19 cellular contexts compared by ENCODE assay signal in the genomic region with DNA sequence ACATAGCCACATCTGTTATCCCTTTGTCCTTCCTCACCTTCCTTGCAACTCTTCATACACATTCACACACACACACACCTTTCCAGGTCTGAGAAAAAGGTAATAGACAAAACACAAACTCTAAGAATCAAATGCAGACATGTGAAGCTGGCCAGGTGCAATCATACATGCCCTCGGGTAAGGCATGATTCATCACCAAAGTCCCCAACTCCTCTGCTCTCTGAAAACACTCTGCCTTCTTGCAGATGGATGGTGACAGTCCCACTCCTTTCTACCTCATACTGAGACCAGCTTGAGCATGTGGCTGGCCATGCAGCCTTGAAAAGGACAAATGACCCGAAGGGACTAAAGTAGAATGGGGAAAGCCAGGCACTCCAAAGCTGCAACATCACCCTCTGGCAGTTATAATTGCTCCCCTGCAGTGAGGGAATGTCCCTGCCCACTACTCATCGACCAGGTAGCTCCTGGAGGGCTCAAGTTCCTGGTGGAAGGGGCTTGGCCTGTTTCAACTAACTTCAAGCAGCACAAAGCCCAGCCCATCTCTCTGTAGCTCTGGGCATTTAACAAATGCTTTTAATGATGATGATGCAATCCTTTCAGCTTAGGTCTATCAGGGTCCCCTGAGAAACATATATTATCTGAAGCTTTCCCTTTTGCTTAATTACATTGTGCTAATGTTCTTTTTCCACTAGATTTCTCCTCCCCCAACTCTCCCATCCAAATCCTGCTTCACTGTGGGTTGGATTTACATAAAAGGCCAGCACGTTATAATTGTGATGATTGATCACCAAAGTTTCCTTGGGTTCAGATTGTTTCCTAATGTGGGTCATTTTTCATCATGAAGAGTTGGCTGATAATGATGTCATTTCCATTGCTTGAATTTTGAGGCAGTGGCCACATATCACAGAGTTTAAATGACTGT.
DNase-seq lines count a peak whose midpoint lies in the region; ATAC-seq, FAIRE-seq and TF ChIP-seq lines count a peak whose summit lies in the region.
"Had no signal": no experiment of that assay in that cellular context is flagged by ENCODE, and none has a peak within 500 bp of the region (broad histone marks: within the 10 kb centered on the region; RNA-seq: fewer than 3 reads in every experiment).

No MANE protein-coding gene starts in this region.

- H4K5ac ChIP-seq in mesendoderm (ENCODE audit: low read length), result no peak overlapping the region

- intact Hi-C loops in body of pancreas (cut with DNase I), result no loop called here

- H3K27ac ChIP-seq in body of pancreas (peak overlapping the region in 3 of 4 donors; percentile 18 to 62 (median 29)), mesendoderm (ENCODE audit: low read depth, low read length) (no peak overlapping the region)
- H3K27ac ChIP-seq: tibial nerve had no signal

- H2BK5ac ChIP-seq in mesendoderm (ENCODE audit: low read length), result no peak overlapping the region

- H2BK120ac ChIP-seq in mesendoderm (ENCODE audit: low read depth, low read length), result no peak overlapping the region

- no peak for TF ChIP-seq CTCF in BE2C (IDR thresholded peaks at IDR 0.05; ENCODE audit: low read depth, low read length)
- TF ChIP-seq CTCF in body of pancreas (IDR thresholded peaks at IDR 0.05), result no peak

- no peak overlapping the region for H3K18ac ChIP-seq in mesendoderm (ENCODE audit: low read length)

- H3K4me1 ChIP-seq in BE2C (peaks cover 46% of the 10 kb centered on the region), body of pancreas (peaks cover 14% of the 10 kb centered on the region), mesendoderm (ENCODE audit: control insufficient read depth, low read depth, low read length) (no peaks in the 10 kb centered on the region)

- no peaks in the 10 kb centered on the region for H3K27me3 ChIP-seq in BE2C
- no peaks in the 10 kb centered on the region for H3K27me3 ChIP-seq in body of pancreas
- H3K27me3 ChIP-seq in mesendoderm (ENCODE audit: insufficient read depth, low read length, poor library complexity), result no peaks in the 10 kb centered on the region
- H3K27me3 ChIP-seq: tibial nerve had no signal

- DNase-seq in BE2C, result peak; percentile 73
- peak; percentile 11 to 37 (median 22) for DNase-seq in body of pancreas
- DNase-seq in mesendoderm, result peak; percentile 88
- no peak for DNase-seq in stimulated activated CD4-positive, alpha-beta T cell treated with anti-CD3 and anti-CD28 coated beads, Interleukin-15, amount 100 ng/mL, for 24 hours
- DNase-seq in DMS79 (lab: John Stamatoyannopoulos, UW), result no peak
- DNase-seq in GM12892 (ENCODE audit: insufficient read length), result no peak
- DNase-seq in mesenteric fat pad (ENCODE audit: low spot score), result no peak
- DNase-seq: activated CD8-positive, alpha-beta T cell treated with anti-CD3 and anti-CD28 coated beads, Interleukin-2, amount 10 ng/mL, durations not matched to agents 7 days and 5 days; activated naive CD8-positive, alpha-beta T cell treated with anti-CD3 and anti-CD28 coated beads, Interleukin-2, amount 50 U/mL, for 24 hours; CD4-positive, CD25-positive, alpha-beta regulatory T cell; Karpas-422; NCI-H1436 treated with DMSO at 0.1 percent for 48 hours; NCI-H446; OCI-M1; SK-N-SH; stimulated activated CD4-positive, alpha-beta T cell treated with anti-CD3 and anti-CD28 coated beads, Interleukin-4, amount 100 ng/mL, for 24 hours had no signal

- H3K9me3 ChIP-seq in BE2C (no peaks in the 10 kb centered on the region), body of pancreas (no peaks in the 10 kb centered on the region)
- H3K9me3 ChIP-seq: SK-N-SH, tibial nerve had no signal

- 14 to 15% methylated on average over 4 of the region's 4 CpGs for WGBS in body of pancreas, 2 donors
- no CpG with 5 or more reads among the region's 4 CpGs for WGBS in mesendoderm (ENCODE audit: extremely low coverage, insufficient coverage, low lambda C conversion rate)

- H3K4ac ChIP-seq in mesendoderm (ENCODE audit: low read depth, low read length), result no peak overlapping the region

- no peak overlapping the region for H2AK5ac ChIP-seq in mesendoderm (ENCODE audit: low read length)

- H3K4me3 ChIP-seq in BE2C (ENCODE audit: low read depth, low read length), result no peak overlapping the region
- no peak overlapping the region for H3K4me3 ChIP-seq in body of pancreas
- H3K4me3 ChIP-seq in mesendoderm (ENCODE audit: low read length), result no peak overlapping the region
- H3K4me3 ChIP-seq: tibial nerve had no signal

- no peak for TF ChIP-seq EP300 in Ishikawa (IDR thresholded peaks at IDR 0.05; ENCODE audit: borderline replicate concordance)

- H3K4me2 ChIP-seq in mesendoderm (ENCODE audit: low read length), result no peak overlapping the region
- H3K4me2 ChIP-seq: SK-N-SH had no signal

- H3K23ac ChIP-seq in mesendoderm (ENCODE audit: low read length), result no peak overlapping the region

- ATAC-seq in body of pancreas, result peak; percentile 70
- ATAC-seq: activated CD8-positive, alpha-beta T cell treated with anti-CD3 and anti-CD28 coated beads, Interleukin-2, amount 10 ng/mL, durations not matched to agents 7 days and 5 days; activated naive CD8-positive, alpha-beta T cell treated with anti-CD3 and anti-CD28 coated beads, Interleukin-2, amount 50 U/mL, for 24 hours had no signal

- H3K56ac ChIP-seq in mesendoderm (ENCODE audit: low read length), result no peak overlapping the region

- no peak for FAIRE-seq in GM12892 (lab: Jason Lieb, UNC)
- FAIRE-seq: islet of Langerhans had no signal

- H3K36me3 ChIP-seq in BE2C (no peaks in the 10 kb centered on the region), body of pancreas (replicated peaks in 1 of 2; ENCODE audit: insufficient read depth in 1 of 2, low read depth in 2 of 2) (no peaks in the 10 kb centered on the region), mesendoderm (ENCODE audit: control insufficient read depth, insufficient read depth, low read length) (no peaks in the 10 kb centered on the region)
- H3K36me3 ChIP-seq: tibial nerve had no signal

- TF ChIP-seq POLR2A in body of pancreas (IDR thresholded peaks at IDR 0.05) (peak in 2 of 3 donors; percentile 8 to 32), GM12892 (IDR thresholded peaks at IDR 0.05; ENCODE audit: low read depth, low read length) (no peak)

- no peak overlapping the region for H4K8ac ChIP-seq in mesendoderm (ENCODE audit: low read depth, low read length)

- H3K9ac ChIP-seq in mesendoderm (ENCODE audit: low read length), result no peak overlapping the region
- H3K9ac ChIP-seq: SK-N-SH had no signal

- H3K79me1 ChIP-seq in mesendoderm (ENCODE audit: low read length), result no peaks in the 10 kb centered on the region

- H3K79me2 ChIP-seq in mesendoderm (ENCODE audit: control insufficient read depth, insufficient read depth, low read length), result no peaks in the 10 kb centered on the region

- H2BK15ac ChIP-seq in mesendoderm (replicated peaks; ENCODE audit: low read depth), result no peak overlapping the region

- no peak for TF ChIP-seq RAD21 in Ishikawa (IDR thresholded peaks at IDR 0.05; ENCODE audit: low read depth)

TF ChIP-seq in Ishikawa, 13 proteins besides CTCF, POLR2A, EP300 and RAD21:
- no peak for TF ChIP-seq TCF12 (IDR thresholded peaks at IDR 0.05; ENCODE audit: low read depth)
- 0 out of 2 replicates have a peak, but pooled peaks have one; percentile 24 for TF ChIP-seq CEBPB (IDR thresholded peaks at IDR 0.05)

Comparison
In these comparisons a context has a peak if more than half of its experiments do, and no peak if none do; other contexts are left out.
1. DNase-seq: peak in BE2C (single experiment), body of pancreas (4 of 4) and mesendoderm (single experiment); none in stimulated activated CD4-positive, alpha-beta T cell treated with anti-CD3 and anti-CD28 coated beads, Interleukin-15, amount 100 ng/mL, for 24 hours (single experiment), DMS79 (single experiment), GM12892 (single experiment) and mesenteric fat pad (single experiment).